Comparison of ENCODE assay signal across 8 cellular contexts in genomic region chr3:184561329-184562145, GRCh38. TPM values are rescaled to one million over a fixed set of nuclear protein-coding genes. Genes with fewer than 3 reads are reported as not detected.
DNase-seq lines count a peak whose midpoint lies in the region; ATAC-seq lines count a peak whose summit lies in the region.

TSS of gene EPHB3 (plus strand) at chr3:184561785. CDS start at chr3:184562236, 451 bp downstream.

- peak within 1 kb of the TSS; percentile 82 for H3K27ac ChIP-seq in epithelial cell of prostate

- H3K9me3 ChIP-seq in mononuclear cell (ENCODE audit: low read depth, low read length), result no peaks in the 10 kb centered on the region

- peaks cover 24% of the 10 kb centered on the region for H3K27me3 ChIP-seq in mononuclear cell (ENCODE audit: insufficient read depth, low read length)

- H3K4me3 ChIP-seq in Jurkat, Clone E6-1 (ENCODE audit: low read length), result no peak within 1 kb of the TSS
- H3K4me3 ChIP-seq in mononuclear cell (ENCODE audit: low read length), result peak within 1 kb of the TSS; percentile 35

- peak; percentile 90 for ATAC-seq in GM21723 (IDR thresholded peaks at IDR 0.05; ENCODE audit: unreplicated experiment)

- DNase-seq in DMS153 (lab: John Stamatoyannopoulos, UW), result peak; percentile 99
- peak; percentile 75 for DNase-seq in Jurkat, Clone E6-1 (ENCODE audit: low read depth, low spot score)
- peak; percentile 92 for DNase-seq in OCI-M2 (lab: John Stamatoyannopoulos, UW; ENCODE audit: unreplicated experiment)
- peak; percentile 90 for DNase-seq in activated T-cell treated with anti-CD3 and anti-CD28 coated beads, Interleukin-2, amount 50 U/mL, for 1 hour
- peak; percentile 91 for DNase-seq in epithelial cell of prostate (ENCODE audit: low read depth, low spot score)
- DNase-seq in stimulated activated CD8-positive, alpha-beta memory T cell treated with anti-CD3 and anti-CD28 coated beads, Interleukin-2, amount 100 ng/mL, for 1 hour (ENCODE audit: low read depth in 2 of 2), result peak; percentile 71 to 79

- H3K4me1 ChIP-seq in mononuclear cell (ENCODE audit: insufficient read depth, low read length), result peaks cover 38% of the 10 kb centered on the region

RNA-seq across cellular contexts. Expression of gene EPHB3, which starts in this region (rescaled TPM):
- polyA plus RNA-seq in Jurkat, Clone E6-1 (2012; ENCODE audit: insufficient read depth, insufficient read length), result not detected
- 1.6 TPM for total RNA-seq in mononuclear cell
